In genomic region chr11:6057452-6057851, GRCh38 we compare ENCODE assay signal across 32 cellular contexts. TPM values are rescaled to one million over a fixed set of nuclear protein-coding genes. Genes with fewer than 3 reads are reported as not detected.
"Had no signal": no experiment of that assay in that cellular context is flagged by ENCODE, and none has a peak within 500 bp of the region (broad histone marks: within the 10 kb centered on the region; RNA-seq: fewer than 3 reads in every experiment).

No MANE protein-coding gene starts in this region.

- H3K27ac Mint-ChIP-seq: activated CD4-positive, alpha-beta memory T cell treated with anti-CD3 and anti-CD28 coated beads for 36 hours; activated CD4-positive, alpha-beta T cell treated with anti-CD3 and anti-CD28 coated beads, Interleukin-2, amount 10 ng/mL, durations not matched to agents 7 days and 5 days; activated naive CD4-positive, alpha-beta T cell treated with anti-CD3 and anti-CD28 coated beads, Interleukin-2, amount 10 ng/mL, durations not matched to agents 7 days and 5 days; activated naive CD8-positive, alpha-beta T cell treated with anti-CD3 and anti-CD28 coated beads for 36 hours; activated T-helper 2 cell treated with anti-CD3 and anti-CD28 coated beads, Interferon-gamma antibody, Interleukin-2, Interleukin-4, amounts not matched to agents 10 μg/mL and 5 μg/mL and 100 μg/mL, durations not matched to agents 14 hours and 24 hours and 36 hours; T-helper 1 cell treated with Interleukin-12 subunit alpha and Interleukin-12 subunit beta and Interleukin-4 antibody, amounts not matched to agents 30 μg/mL and 1 μg/mL, for 36 hours had no signal

- H3K9me3 ChIP-seq: SJCRH30, SK-N-SH had no signal

- H3K36me3 Mint-ChIP-seq: activated CD4-positive, alpha-beta memory T cell treated with anti-CD3 and anti-CD28 coated beads for 36 hours; activated naive CD4-positive, alpha-beta T cell treated with anti-CD3 and anti-CD28 coated beads, Interleukin-2, amount 10 ng/mL, durations not matched to agents 7 days and 5 days; activated naive CD8-positive, alpha-beta T cell treated with anti-CD3 and anti-CD28 coated beads for 36 hours had no signal

- H3K27ac ChIP-seq: brain microvascular endothelial cell, cardiac muscle cell, SJCRH30, VCaP had no signal

- H3K27me3 ChIP-seq: brain microvascular endothelial cell, cardiac muscle cell, SJCRH30 had no signal

- H3K9me3 Mint-ChIP-seq: activated CD4-positive, alpha-beta memory T cell treated with anti-CD3 and anti-CD28 coated beads for 36 hours; activated CD4-positive, alpha-beta T cell treated with anti-CD3 and anti-CD28 coated beads, Interleukin-2, amount 10 ng/mL, durations not matched to agents 7 days and 5 days; activated naive CD4-positive, alpha-beta T cell treated with anti-CD3 and anti-CD28 coated beads, Interleukin-2, amount 10 ng/mL, durations not matched to agents 7 days and 5 days; activated naive CD8-positive, alpha-beta T cell treated with anti-CD3 and anti-CD28 coated beads for 36 hours; activated T-helper 2 cell treated with anti-CD3 and anti-CD28 coated beads, Interferon-gamma antibody, Interleukin-2, Interleukin-4, amounts not matched to agents 10 μg/mL and 5 μg/mL and 100 μg/mL, durations not matched to agents 14 hours and 24 hours and 36 hours; T-helper 1 cell treated with Interleukin-12 subunit alpha and Interleukin-12 subunit beta and Interleukin-4 antibody, amounts not matched to agents 30 μg/mL and 1 μg/mL, for 36 hours had no signal

- H3K36me3 ChIP-seq: brain microvascular endothelial cell, cardiac muscle cell, SJCRH30 had no signal

- H3K4me1 ChIP-seq: SJCRH30 had no signal

- DNase-seq: activated CD4-positive, alpha-beta memory T cell treated with anti-CD3 and anti-CD28 coated beads for 36 hours; activated CD4-positive, alpha-beta T cell treated with anti-CD3 and anti-CD28 coated beads, Interleukin-2, amount 10 ng/mL, durations not matched to agents 7 days and 5 days; activated CD4-positive, CD25-positive, alpha-beta regulatory T cell; activated CD8-positive, alpha-beta memory T cell treated with anti-CD3 and anti-CD28 coated beads for 24 hours; activated gamma-delta T cell treated with Interleukin-2 at 50 U/mL for 16 hours; activated naive CD4-positive, alpha-beta T cell treated with anti-CD3 and anti-CD28 coated beads, Interleukin-2, amount 10 ng/mL, durations not matched to agents 7 days and 5 days; activated naive CD8-positive, alpha-beta T cell treated with anti-CD3 and anti-CD28 coated beads for 36 hours; activated T-cell treated with anti-CD3 and anti-CD28 coated beads, Interleukin-2, amount 50 U/mL, for 48 hours; brain microvascular endothelial cell; IMR-90; Kasumi-1; KBM-7; NCI-H1092; NCI-H1417; NCI-H1694 treated with DMSO at 0.1 percent for 48 hours; NCI-H2029 treated with DMSO at 0.1 percent for 48 hours; NCI-H345; NCI-H510A; NCI-H526 treated with DMSO at 0.1 percent for 48 hours; NCI-H82; NK-92 treated with Interleukin-12 subunit alpha and Interleukin-12 subunit beta, amount 100 ng/mL, for 24 hours; SJCRH30; SK-N-SH; T-helper 9 cell had no signal

- H3K4me3 Mint-ChIP-seq: activated CD4-positive, alpha-beta memory T cell treated with anti-CD3 and anti-CD28 coated beads for 36 hours; activated CD4-positive, alpha-beta T cell treated with anti-CD3 and anti-CD28 coated beads, Interleukin-2, amount 10 ng/mL, durations not matched to agents 7 days and 5 days; activated naive CD4-positive, alpha-beta T cell treated with anti-CD3 and anti-CD28 coated beads, Interleukin-2, amount 10 ng/mL, durations not matched to agents 7 days and 5 days; activated naive CD8-positive, alpha-beta T cell treated with anti-CD3 and anti-CD28 coated beads for 36 hours; T-helper 1 cell treated with Interleukin-12 subunit alpha and Interleukin-12 subunit beta and Interleukin-4 antibody, amounts not matched to agents 30 μg/mL and 1 μg/mL, for 36 hours had no signal

- H3K4me3 ChIP-seq: cardiac muscle cell, SJCRH30 had no signal

- H3K4me1 Mint-ChIP-seq: activated CD4-positive, alpha-beta T cell treated with anti-CD3 and anti-CD28 coated beads, Interleukin-2, amount 10 ng/mL, durations not matched to agents 7 days and 5 days; activated naive CD4-positive, alpha-beta T cell treated with anti-CD3 and anti-CD28 coated beads, Interleukin-2, amount 10 ng/mL, durations not matched to agents 7 days and 5 days; activated naive CD8-positive, alpha-beta T cell treated with anti-CD3 and anti-CD28 coated beads for 36 hours had no signal

RNA-seq across cellular contexts. Expression of gene OR56A1, which starts 26.9 kb away (rescaled TPM):
- total RNA-seq: activated CD4-positive, alpha-beta memory T cell treated with anti-CD3 and anti-CD28 coated beads for 36 hours; activated CD4-positive, alpha-beta T cell treated with anti-CD3 and anti-CD28 coated beads, Interleukin-2, amount 10 ng/mL, durations not matched to agents 7 days and 5 days; activated naive CD8-positive, alpha-beta T cell treated with anti-CD3 and anti-CD28 coated beads for 36 hours; activated T-helper 2 cell treated with anti-CD3 and anti-CD28 coated beads, Interferon-gamma antibody, Interleukin-2, Interleukin-4, amounts not matched to agents 10 μg/mL and 5 μg/mL and 100 μg/mL, durations not matched to agents 14 hours and 24 hours and 36 hours; IMR-90; M059J; OCI-LY7; RPMI7951; SJCRH30 had no signal
- polyA plus RNA-seq: adipose tissue, cardiac muscle cell, IMR-90, SK-N-SH had no signal

RNA-seq across cellular contexts. Expression of gene OR56B4, which starts 50.0 kb away (rescaled TPM):
- total RNA-seq: activated CD4-positive, alpha-beta memory T cell treated with anti-CD3 and anti-CD28 coated beads for 36 hours; activated CD4-positive, alpha-beta T cell treated with anti-CD3 and anti-CD28 coated beads, Interleukin-2, amount 10 ng/mL, durations not matched to agents 7 days and 5 days; activated naive CD8-positive, alpha-beta T cell treated with anti-CD3 and anti-CD28 coated beads for 36 hours; activated T-helper 2 cell treated with anti-CD3 and anti-CD28 coated beads, Interferon-gamma antibody, Interleukin-2, Interleukin-4, amounts not matched to agents 10 μg/mL and 5 μg/mL and 100 μg/mL, durations not matched to agents 14 hours and 24 hours and 36 hours; cardiac muscle cell; IMR-90; M059J; OCI-LY7; RPMI7951; SJCRH30 had no signal
- polyA plus RNA-seq: adipose tissue, IMR-90, SK-N-SH had no signal

RNA-seq across cellular contexts. Expression of gene OR56A4, which starts 50.7 kb away (rescaled TPM):
- total RNA-seq: activated CD4-positive, alpha-beta memory T cell treated with anti-CD3 and anti-CD28 coated beads for 36 hours; activated CD4-positive, alpha-beta T cell treated with anti-CD3 and anti-CD28 coated beads, Interleukin-2, amount 10 ng/mL, durations not matched to agents 7 days and 5 days; activated naive CD8-positive, alpha-beta T cell treated with anti-CD3 and anti-CD28 coated beads for 36 hours; activated T-helper 2 cell treated with anti-CD3 and anti-CD28 coated beads, Interferon-gamma antibody, Interleukin-2, Interleukin-4, amounts not matched to agents 10 μg/mL and 5 μg/mL and 100 μg/mL, durations not matched to agents 14 hours and 24 hours and 36 hours; cardiac muscle cell; IMR-90; M059J; RPMI7951; SJCRH30 had no signal
- polyA plus RNA-seq: adipose tissue, cardiac muscle cell, IMR-90, SK-N-SH had no signal
